17 cellular contexts compared by ENCODE assay signal in genomic region chr18:3071676-3072075, GRCh38. TPM values are rescaled to one million over a fixed set of nuclear protein-coding genes. Genes with fewer than 3 reads are reported as not detected.
DNase-seq lines count a peak whose midpoint lies in the region; ATAC-seq and TF ChIP-seq lines count a peak whose summit lies in the region.
"Had no signal": no experiment of that assay in that cellular context is flagged by ENCODE, and none has a peak within 500 bp of the region (broad histone marks: within the 10 kb centered on the region; RNA-seq: fewer than 3 reads in every experiment).

No MANE protein-coding gene starts in this region.

- TF ChIP-seq CTCF in activated CD8-positive, alpha-beta T cell treated with anti-CD3 and anti-CD28 coated beads for 36 hours (IDR thresholded peaks at IDR 0.05) = no peak
- no peak for TF ChIP-seq CTCF in colonic mucosa (IDR thresholded peaks at IDR 0.05)
- no peak for TF ChIP-seq CTCF in type B pancreatic cell (conservative IDR thresholded peaks at IDR 0.05)
- TF ChIP-seq CTCF in lower lobe of right lung (IDR thresholded peaks at IDR 0.05) = no peak

- H3K4me3 ChIP-seq in colonic mucosa = no peak overlapping the region
- no peak overlapping the region for H3K4me3 ChIP-seq in lower lobe of right lung
- H3K4me3 ChIP-seq: A549 had no signal

- intact Hi-C loops in activated CD8-positive, alpha-beta T cell treated with anti-CD3 and anti-CD28 coated beads for 36 hours (cut with micrococcal nuclease) = no loop called here
- intact Hi-C loops in colonic mucosa (cut with DNase I) = no loop called here
- intact Hi-C loops in lower lobe of right lung (cut with DNase I) = no loop called here

- ATAC-seq in activated CD8-positive, alpha-beta T cell treated with anti-CD3 and anti-CD28 coated beads, Interleukin-2, amount 10 ng/mL, durations not matched to agents 7 days and 5 days = no peak
- no peak for ATAC-seq in activated CD8-positive, alpha-beta T cell treated with anti-CD3 and anti-CD28 coated beads for 36 hours
- ATAC-seq in left lobe of liver (no peak), lower lobe of right lung (no peak), GM18858 (IDR thresholded peaks at IDR 0.05; ENCODE audit: unreplicated experiment) (no peak)
- ATAC-seq: A549 had no signal

- H3K9me3 Mint-ChIP-seq in activated CD8-positive, alpha-beta T cell treated with anti-CD3 and anti-CD28 coated beads, Interleukin-2, amount 10 ng/mL, durations not matched to agents 7 days and 5 days (ENCODE audit: insufficient read depth) = no peaks in the 10 kb centered on the region
- no peaks in the 10 kb centered on the region for H3K9me3 Mint-ChIP-seq in activated CD8-positive, alpha-beta T cell treated with anti-CD3 and anti-CD28 coated beads for 36 hours
- H3K9me3 Mint-ChIP-seq in type B pancreatic cell = no peaks in the 10 kb centered on the region
- H3K9me3 Mint-ChIP-seq: CD4-positive, alpha-beta T cell had no signal

- no peak overlapping the region for H3K9ac ChIP-seq in colonic mucosa (ENCODE audit: low read depth in 2 of 2, low read length in 2 of 2)

- no peak overlapping the region for H3K27ac ChIP-seq in colonic mucosa
- H3K27ac ChIP-seq in lower lobe of right lung = no peak overlapping the region
- H3K27ac ChIP-seq: 22Rv1, A549, C4-2B had no signal

- peaks cover 44% of the 10 kb centered on the region for H3K4me1 Mint-ChIP-seq in activated CD8-positive, alpha-beta T cell treated with anti-CD3 and anti-CD28 coated beads, Interleukin-2, amount 10 ng/mL, durations not matched to agents 7 days and 5 days (ENCODE audit: low read depth)
- H3K4me1 Mint-ChIP-seq in activated CD8-positive, alpha-beta T cell treated with anti-CD3 and anti-CD28 coated beads for 36 hours (ENCODE audit: low read depth) = peaks cover 43% of the 10 kb centered on the region
- H3K4me1 Mint-ChIP-seq in type B pancreatic cell (ENCODE audit: unreplicated experiment) = peaks cover 35% of the 10 kb centered on the region

- H3K27me3 ChIP-seq in colonic mucosa (no peaks in the 10 kb centered on the region), lower lobe of right lung (ENCODE audit: low read depth) (no peaks in the 10 kb centered on the region)

- DNase-seq in activated CD8-positive, alpha-beta T cell treated with anti-CD3 and anti-CD28 coated beads, Interleukin-2, amount 10 ng/mL, durations not matched to agents 7 days and 5 days = no peak
- DNase-seq in activated CD8-positive, alpha-beta T cell treated with anti-CD3 and anti-CD28 coated beads for 36 hours = no peak
- DNase-seq in colonic mucosa (peak; percentile 10), left lobe of liver (ENCODE audit: low spot score) (peak; percentile 19), type B pancreatic cell (ENCODE audit: extremely low spot score, unreplicated experiment) (peak; percentile 45), lower lobe of right lung (no peak), HuH-7 (ENCODE audit: low spot score) (no peak)
- DNase-seq: AML-193; Caco-2; CD4-positive, alpha-beta T cell; GDM1; GOT3; H7 had no signal

- H3K4me1 ChIP-seq in colonic mucosa = no peaks in the 10 kb centered on the region
- no peaks in the 10 kb centered on the region for H3K4me1 ChIP-seq in lower lobe of right lung
- H3K4me1 ChIP-seq: A549 had no signal

- peak overlapping the region; percentile 39 for H3K27ac Mint-ChIP-seq in activated CD8-positive, alpha-beta T cell treated with anti-CD3 and anti-CD28 coated beads, Interleukin-2, amount 10 ng/mL, durations not matched to agents 7 days and 5 days
- H3K27ac Mint-ChIP-seq in activated CD8-positive, alpha-beta T cell treated with anti-CD3 and anti-CD28 coated beads for 36 hours = no peak overlapping the region
- no peak overlapping the region for H3K27ac Mint-ChIP-seq in type B pancreatic cell
- H3K27ac Mint-ChIP-seq: CD4-positive, alpha-beta T cell had no signal

- H3K4me3 Mint-ChIP-seq in activated CD8-positive, alpha-beta T cell treated with anti-CD3 and anti-CD28 coated beads, Interleukin-2, amount 10 ng/mL, durations not matched to agents 7 days and 5 days = no peak overlapping the region
- H3K4me3 Mint-ChIP-seq in activated CD8-positive, alpha-beta T cell treated with anti-CD3 and anti-CD28 coated beads for 36 hours = no peak overlapping the region
- H3K4me3 Mint-ChIP-seq in type B pancreatic cell = no peak overlapping the region
- H3K4me3 Mint-ChIP-seq: CD4-positive, alpha-beta T cell had no signal

- no peaks in the 10 kb centered on the region for H3K9me3 ChIP-seq in colonic mucosa
- H3K9me3 ChIP-seq in lower lobe of right lung = no peaks in the 10 kb centered on the region
- H3K9me3 ChIP-seq: A549, Caco-2 had no signal

- H3K36me3 Mint-ChIP-seq in activated CD8-positive, alpha-beta T cell treated with anti-CD3 and anti-CD28 coated beads, Interleukin-2, amount 10 ng/mL, durations not matched to agents 7 days and 5 days (ENCODE audit: low read depth) = no peaks in the 10 kb centered on the region
- H3K36me3 Mint-ChIP-seq in activated CD8-positive, alpha-beta T cell treated with anti-CD3 and anti-CD28 coated beads for 36 hours (ENCODE audit: low read depth) = peaks cover 2% of the 10 kb centered on the region
- H3K36me3 Mint-ChIP-seq in type B pancreatic cell = no peaks in the 10 kb centered on the region

- CTCF ChIA-PET in activated CD8-positive, alpha-beta T cell treated with anti-CD3 and anti-CD28 coated beads, Interleukin-2, amount 10 ng/mL, durations not matched to agents 7 days and 5 days (lab: Charles Lee) = interaction anchor here (1.0 to 6.9 kb wide), 3 partner anchors 10 to 77 kb away, joined by 3 to 67 read pairs (median 30); no protein-coding TSS in a partner anchor
- CTCF ChIA-PET in activated CD8-positive, alpha-beta T cell treated with anti-CD3 and anti-CD28 coated beads for 36 hours (lab: Charles Lee) = interaction anchor here (3.4 to 7.0 kb wide), 2 partner anchors 9 to 57 kb away, joined by 17 to 56 read pairs; no protein-coding TSS in a partner anchor

- H3K36me3 ChIP-seq in colonic mucosa = no peaks in the 10 kb centered on the region
- no peaks in the 10 kb centered on the region for H3K36me3 ChIP-seq in lower lobe of right lung

- POLR2A ChIA-PET in activated CD8-positive, alpha-beta T cell treated with anti-CD3 and anti-CD28 coated beads, Interleukin-2, amount 10 ng/mL, durations not matched to agents 7 days and 5 days (lab: Charles Lee) = interaction anchor here (0.7 kb wide), 1 partner anchor 64 kb away, joined by 3 read pairs; no protein-coding TSS in a partner anchor
- POLR2A ChIA-PET in activated CD8-positive, alpha-beta T cell treated with anti-CD3 and anti-CD28 coated beads for 36 hours (lab: Charles Lee) = interaction anchor here (0.6 to 2.2 kb wide), 3 partner anchors 11 to 101 kb away, joined by 3 to 10 read pairs (median 3); no protein-coding TSS in a partner anchor

- H3K27me3 Mint-ChIP-seq in activated CD8-positive, alpha-beta T cell treated with anti-CD3 and anti-CD28 coated beads, Interleukin-2, amount 10 ng/mL, durations not matched to agents 7 days and 5 days (ENCODE audit: low read depth) = no peaks in the 10 kb centered on the region
- no peaks in the 10 kb centered on the region for H3K27me3 Mint-ChIP-seq in activated CD8-positive, alpha-beta T cell treated with anti-CD3 and anti-CD28 coated beads for 36 hours
- no peaks in the 10 kb centered on the region for H3K27me3 Mint-ChIP-seq in type B pancreatic cell
- H3K27me3 Mint-ChIP-seq: CD4-positive, alpha-beta T cell had no signal

RNA-seq across cellular contexts. Expression of gene LPIN2, which starts 58.7 kb away (rescaled TPM):
- total RNA-seq in activated CD8-positive, alpha-beta T cell treated with anti-CD3 and anti-CD28 coated beads, Interleukin-2, amount 10 ng/mL, durations not matched to agents 7 days and 5 days = 10 to 100 TPM; 77.5 TPM
- 10 to 100 TPM; 95.5 to 95.7 TPM for total RNA-seq in activated CD8-positive, alpha-beta T cell treated with anti-CD3 and anti-CD28 coated beads for 36 hours
- total RNA-seq in colonic mucosa (10 to 100 TPM; 23.6 to 59.0 TPM), left lobe of liver (58.9 TPM), type B pancreatic cell (ENCODE audit: low replicate concordance) (17.8 and 26.8 TPM in 2 replicates), lower lobe of right lung (51.1 TPM)

Comparison
In these comparisons a context has a peak if more than half of its experiments do, and no peak if none do; other contexts are left out.
1. DNase-seq: peak in colonic mucosa (single experiment), left lobe of liver (single experiment) and type B pancreatic cell (single experiment); none in activated CD8-positive, alpha-beta T cell treated with anti-CD3 and anti-CD28 coated beads, Interleukin-2, amount 10 ng/mL, durations not matched to agents 7 days and 5 days (single experiment), activated CD8-positive, alpha-beta T cell treated with anti-CD3 and anti-CD28 coated beads for 36 hours (single experiment), lower lobe of right lung (single experiment) and HuH-7 (single experiment).